ENCODE assay signal across 29 cellular contexts in genomic region chrX:129590596-129590995, GRCh38.
"Had no signal": no experiment of that assay in that cellular context is flagged by ENCODE, and none has a peak within 500 bp of the region (broad histone marks: within the 10 kb centered on the region; RNA-seq: fewer than 3 reads in every experiment).

No MANE protein-coding gene starts in this region.

- ATAC-seq: activated CD4-positive, CD25-positive, alpha-beta regulatory T cell treated with anti-CD3 and anti-CD28 coated beads, Interleukin-2, amount 50 U/mL, for 24 hours; activated CD8-positive, alpha-beta memory T cell treated with anti-CD3 and anti-CD28 coated beads, Interleukin-2, amount 10 ng/mL, durations not matched to agents 7 days and 5 days; activated naive CD4-positive, alpha-beta T cell treated with anti-CD3 and anti-CD28 coated beads, Interleukin-2, amount 50 U/mL, for 72 hours; activated naive CD8-positive, alpha-beta T cell treated with anti-CD3 and anti-CD28 coated beads, Interleukin-2, amount 50 U/mL, for 24 hours; activated T-cell treated with anti-CD3 and anti-CD28 coated beads, Interleukin-2, amount 50 U/mL, for 4 hours; Panc1; Right ventricle myocardium inferior had no signal

- H3K36me3 Mint-ChIP-seq: activated CD8-positive, alpha-beta memory T cell treated with anti-CD3 and anti-CD28 coated beads, Interleukin-2, amount 10 ng/mL, durations not matched to agents 7 days and 5 days; activated naive CD4-positive, alpha-beta T cell treated with anti-CD3 and anti-CD28 coated beads, Interleukin-2, amount 50 U/mL, for 72 hours had no signal

- H3K9me3 Mint-ChIP-seq: activated CD4-positive, alpha-beta T cell treated with anti-CD3 and anti-CD28 coated beads, Interleukin-2, amount 10 ng/mL, durations not matched to agents 24 days and 14 days; activated naive CD4-positive, alpha-beta T cell treated with anti-CD3 and anti-CD28 coated beads, Interleukin-2, amount 50 U/mL, for 72 hours; activated naive CD8-positive, alpha-beta T cell treated with anti-CD3 and anti-CD28 coated beads, Interleukin-2, amount 50 U/mL, for 24 hours; activated T-cell treated with anti-CD3 and anti-CD28 coated beads, Interleukin-2, amount 50 U/mL, for 4 hours had no signal

- H3K27me3 Mint-ChIP-seq: activated CD4-positive, alpha-beta T cell treated with anti-CD3 and anti-CD28 coated beads, Interleukin-2, amount 10 ng/mL, durations not matched to agents 24 days and 14 days; activated CD8-positive, alpha-beta memory T cell treated with anti-CD3 and anti-CD28 coated beads, Interleukin-2, amount 10 ng/mL, durations not matched to agents 7 days and 5 days; activated naive CD8-positive, alpha-beta T cell treated with anti-CD3 and anti-CD28 coated beads, Interleukin-2, amount 50 U/mL, for 24 hours; brain had no signal

- H3K4me1 Mint-ChIP-seq: activated CD4-positive, alpha-beta T cell treated with anti-CD3 and anti-CD28 coated beads, Interleukin-2, amount 10 ng/mL, durations not matched to agents 24 days and 14 days; activated CD8-positive, alpha-beta memory T cell treated with anti-CD3 and anti-CD28 coated beads, Interleukin-2, amount 10 ng/mL, durations not matched to agents 7 days and 5 days; activated naive CD8-positive, alpha-beta T cell treated with anti-CD3 and anti-CD28 coated beads, Interleukin-2, amount 50 U/mL, for 24 hours; brain had no signal

- DNase-seq: activated CD4-positive, alpha-beta T cell treated with anti-CD3 and anti-CD28 coated beads, Interleukin-2, amount 10 ng/mL, durations not matched to agents 24 days and 14 days; activated CD4-positive, alpha-beta T cell treated with anti-CD3 and anti-CD28 coated beads, Interleukin-2, amount 50 U/mL, for 48 hours; activated CD8-positive, alpha-beta memory T cell treated with anti-CD3 and anti-CD28 coated beads, Interleukin-2, amount 10 ng/mL, durations not matched to agents 7 days and 5 days; activated effector memory CD4-positive, alpha-beta T cell treated with anti-CD3 and anti-CD28 coated beads, Interleukin-2, amount 50 U/mL, for 16 hours; activated naive CD4-positive, alpha-beta T cell treated with Interleukin-2 at 50 U/mL for 16 hours; activated naive CD8-positive, alpha-beta T cell treated with anti-CD3 and anti-CD28 coated beads, Interleukin-2, amount 50 U/mL, for 24 hours; activated T-cell treated with anti-CD3 and anti-CD28 coated beads, Interleukin-2, amount 50 U/mL, for 4 hours; amniotic stem cell; Kasumi-1; KBM-7; NCI-H1092; NCI-H1417; NCI-H1694; NCI-H2029; NCI-H2107; NCI-H2171 treated with DMSO at 0.1 percent for 48 hours; NCI-H226; NCI-H526 treated with DMSO at 0.1 percent for 48 hours; NCI-H82; OCI-M1; RPMI8226; SK-N-SH; T-helper 1 cell; WERI-Rb-1 had no signal

- H3K27ac ChIP-seq: WERI-Rb-1 had no signal

- H3K4me3 Mint-ChIP-seq: activated CD4-positive, alpha-beta T cell treated with anti-CD3 and anti-CD28 coated beads, Interleukin-2, amount 10 ng/mL, durations not matched to agents 24 days and 14 days; activated CD8-positive, alpha-beta memory T cell treated with anti-CD3 and anti-CD28 coated beads, Interleukin-2, amount 10 ng/mL, durations not matched to agents 7 days and 5 days; activated naive CD8-positive, alpha-beta T cell treated with anti-CD3 and anti-CD28 coated beads, Interleukin-2, amount 50 U/mL, for 24 hours; activated T-cell treated with anti-CD3 and anti-CD28 coated beads, Interleukin-2, amount 50 U/mL, for 4 hours; brain had no signal

- H3K27ac Mint-ChIP-seq: activated CD4-positive, alpha-beta T cell treated with anti-CD3 and anti-CD28 coated beads, Interleukin-2, amount 10 ng/mL, durations not matched to agents 24 days and 14 days; activated CD8-positive, alpha-beta memory T cell treated with anti-CD3 and anti-CD28 coated beads, Interleukin-2, amount 10 ng/mL, durations not matched to agents 7 days and 5 days; activated naive CD4-positive, alpha-beta T cell treated with anti-CD3 and anti-CD28 coated beads, Interleukin-2, amount 50 U/mL, for 72 hours; activated naive CD8-positive, alpha-beta T cell treated with anti-CD3 and anti-CD28 coated beads, Interleukin-2, amount 50 U/mL, for 24 hours; brain had no signal
